In genomic region chr4:110092646-110093045, GRCh38 we compare ENCODE assay signal across 36 cellular contexts.
"Had no signal": no experiment of that assay in that cellular context is flagged by ENCODE, and none has a peak within 500 bp of the region (broad histone marks: within the 10 kb centered on the region; RNA-seq: fewer than 3 reads in every experiment).

No MANE protein-coding gene starts in this region.

- H3K4me1 ChIP-seq: ascending aorta had no signal

- H3K9me3 ChIP-seq: ascending aorta had no signal

- H3K4me3 ChIP-seq: ascending aorta, cardiac muscle cell had no signal

- DNase-seq: activated CD4-positive, alpha-beta memory T cell treated with anti-CD3 and anti-CD28 coated beads, Interleukin-2, amount 10 ng/mL, durations not matched to agents 7 days and 5 days; activated CD4-positive, alpha-beta T cell treated with anti-CD3 and anti-CD28 coated beads for 1 hour; activated CD4-positive, alpha-beta T cell treated with anti-CD3 and anti-CD28 coated beads for 48 hours; activated CD4-positive, CD25-positive, alpha-beta regulatory T cell; activated CD8-positive, alpha-beta memory T cell treated with anti-CD3 and anti-CD28 coated beads for 24 hours; activated CD8-positive, alpha-beta memory T cell treated with anti-CD3 and anti-CD28 coated beads, Interleukin-2, amount 10 ng/mL, durations not matched to agents 7 days and 5 days; activated CD8-positive, alpha-beta memory T cell treated with anti-CD3 and anti-CD28 coated beads, Interleukin-2, amount 50 U/mL, for 48 hours; activated effector memory CD4-positive, alpha-beta T cell treated with Interleukin-2 at 50 U/mL for 16 hours; activated naive CD4-positive, alpha-beta T cell treated with anti-CD3 and anti-CD28 coated beads, Interleukin-2, amount 10 ng/mL, durations not matched to agents 7 days and 5 days; activated naive CD8-positive, alpha-beta T cell treated with anti-CD3 and anti-CD28 coated beads, Interleukin-2, amount 50 U/mL, for 24 hours; activated T-cell treated with anti-CD3 and anti-CD28 coated beads, Interleukin-2, amount 50 U/mL, for 48 hours; amniotic stem cell; Kasumi-1; KBM-7; MM.1S; MV-4-11; NCI-H1092; NCI-H1436 treated with DMSO at 0.1 percent for 48 hours; NCI-H1694 treated with DMSO at 0.1 percent for 48 hours; NCI-H2029; NCI-H345; NCI-H526; NCI-H748 treated with DMSO at 0.1 percent for 48 hours; NK-92 treated with Interleukin-12 subunit alpha and Interleukin-12 subunit beta, amount 100 ng/mL, for 24 hours; PC-3; Right ventricle myocardium superior; SW 1271; T-helper 1 cell; T-helper 2 cell; T-helper 9 cell; WERI-Rb-1 had no signal

- H3K36me3 Mint-ChIP-seq: activated naive CD8-positive, alpha-beta T cell had no signal

- H3K4me3 Mint-ChIP-seq: activated CD4-positive, alpha-beta memory T cell treated with anti-CD3 and anti-CD28 coated beads, Interleukin-2, amount 10 ng/mL, durations not matched to agents 7 days and 5 days; activated CD8-positive, alpha-beta memory T cell treated with anti-CD3 and anti-CD28 coated beads, Interleukin-2, amount 10 ng/mL, durations not matched to agents 7 days and 5 days; activated naive CD4-positive, alpha-beta T cell treated with anti-CD3 and anti-CD28 coated beads, Interleukin-2, amount 10 ng/mL, durations not matched to agents 7 days and 5 days; activated naive CD8-positive, alpha-beta T cell; activated naive CD8-positive, alpha-beta T cell treated with anti-CD3 and anti-CD28 coated beads, Interleukin-2, amount 50 U/mL, for 24 hours; central memory CD8-positive, alpha-beta T cell had no signal

- H3K27ac Mint-ChIP-seq: activated CD4-positive, alpha-beta memory T cell treated with anti-CD3 and anti-CD28 coated beads, Interleukin-2, amount 10 ng/mL, durations not matched to agents 7 days and 5 days; activated CD8-positive, alpha-beta memory T cell treated with anti-CD3 and anti-CD28 coated beads, Interleukin-2, amount 10 ng/mL, durations not matched to agents 7 days and 5 days; activated naive CD4-positive, alpha-beta T cell treated with anti-CD3 and anti-CD28 coated beads, Interleukin-2, amount 10 ng/mL, durations not matched to agents 7 days and 5 days; activated naive CD8-positive, alpha-beta T cell; activated naive CD8-positive, alpha-beta T cell treated with anti-CD3 and anti-CD28 coated beads, Interleukin-2, amount 50 U/mL, for 24 hours had no signal

- H3K27me3 Mint-ChIP-seq: activated CD4-positive, alpha-beta memory T cell treated with anti-CD3 and anti-CD28 coated beads, Interleukin-2, amount 10 ng/mL, durations not matched to agents 7 days and 5 days; activated CD8-positive, alpha-beta memory T cell treated with anti-CD3 and anti-CD28 coated beads, Interleukin-2, amount 10 ng/mL, durations not matched to agents 7 days and 5 days; activated naive CD4-positive, alpha-beta T cell treated with anti-CD3 and anti-CD28 coated beads, Interleukin-2, amount 10 ng/mL, durations not matched to agents 7 days and 5 days; activated naive CD8-positive, alpha-beta T cell; activated naive CD8-positive, alpha-beta T cell treated with anti-CD3 and anti-CD28 coated beads, Interleukin-2, amount 50 U/mL, for 24 hours; central memory CD8-positive, alpha-beta T cell had no signal

- H3K27ac ChIP-seq: ascending aorta, cardiac muscle cell, RWPE1, WERI-Rb-1 had no signal

- H3K9me3 Mint-ChIP-seq: activated CD4-positive, alpha-beta memory T cell treated with anti-CD3 and anti-CD28 coated beads, Interleukin-2, amount 10 ng/mL, durations not matched to agents 7 days and 5 days; activated naive CD4-positive, alpha-beta T cell treated with anti-CD3 and anti-CD28 coated beads, Interleukin-2, amount 10 ng/mL, durations not matched to agents 7 days and 5 days; activated naive CD8-positive, alpha-beta T cell treated with anti-CD3 and anti-CD28 coated beads, Interleukin-2, amount 50 U/mL, for 24 hours; central memory CD8-positive, alpha-beta T cell had no signal

- H3K27me3 ChIP-seq: ascending aorta, cardiac muscle cell had no signal

- H3K36me3 ChIP-seq: ascending aorta, cardiac muscle cell had no signal
